8 cellular contexts compared by ENCODE assay signal in genomic region chr9:2014696-2015580, GRCh38. TPM values are rescaled to one million over a fixed set of nuclear protein-coding genes. Genes with fewer than 3 reads are reported as not detected.
A peak's percentile ranks its signal among the peaks of the same experiment; 100 is the strongest.
DNase-seq lines count a peak whose midpoint lies in the region; ATAC-seq and TF ChIP-seq lines count a peak whose summit lies in the region.

SMARCA2 (plus strand) TSS chr9:2015347; CDS start chr9:2029023, 13,676 bp downstream.

- no peaks in the 10 kb centered on the region for H3K36me3 ChIP-seq in mucosa of descending colon (ENCODE audit: low read depth)

- intact Hi-C loops in mucosa of descending colon (cut with DNase I, micrococcal nuclease), result no loop called here

- H3K9me3 ChIP-seq in mucosa of descending colon, result no peaks in the 10 kb centered on the region

- H3K4me3 ChIP-seq in epithelial cell of esophagus (ENCODE audit: low read length), result peak within 1 kb of the TSS; percentile 85
- H3K4me3 ChIP-seq in mucosa of descending colon, result peak within 1 kb of the TSS; percentile 64

- ATAC-seq in GM21528 (IDR thresholded peaks at IDR 0.05; ENCODE audit: low FRiP score, unreplicated experiment) (peak; percentile 75), mucosa of descending colon (peak; percentile 85)

- DNase-seq in DMS 273 treated with DMSO at 0.1 percent for 48 hours (lab: John Stamatoyannopoulos, UW) (peak; percentile 81), HuH-7.5 (ENCODE audit: low spot score) (peak; percentile 74), OCI-M1 (lab: John Stamatoyannopoulos, UW) (peak; percentile 94), activated T-cell treated with anti-CD3 and anti-CD28 coated beads for 4 hours (peak; percentile 95), epithelial cell of esophagus (ENCODE audit: low read depth) (peak; percentile 99), mucosa of descending colon (peak; percentile 99)
- peak; percentile 90 to 94 for DNase-seq in stimulated activated CD8-positive, alpha-beta memory T cell treated with anti-CD3 and anti-CD28 coated beads, Interleukin-4, amount 100 ng/mL, for 1 hour (ENCODE audit: low read depth in 2 of 2, low spot score in 1 of 2)

- TF ChIP-seq CTCF in epithelial cell of esophagus (IDR thresholded peaks at IDR 0.05; ENCODE audit: insufficient read depth, low read depth, low read length, missing control alignments) (no peak), mucosa of descending colon (IDR thresholded peaks at IDR 0.05) (peak; percentile 7)

- H3K4me1 ChIP-seq in mucosa of descending colon (ENCODE audit: low read depth), result peaks cover 23% of the 10 kb centered on the region

RNA-seq across cellular contexts. Expression of gene SMARCA2, which starts in this region (rescaled TPM):
- total RNA-seq in mucosa of descending colon, result 100 to 1,000 TPM; 105 to 131 (median 117) TPM

Comparison
In these comparisons a context has a peak if more than half of its experiments do, and no peak if none do; other contexts are left out.
1. Peak in every context shown above with its lines: DNase-seq, ATAC-seq and H3K4me3 ChIP-seq.